Comparison of ENCODE assay signal across 1 cellular context in genomic region chr18:47163241-47163640, GRCh38.
TF ChIP-seq lines count a peak whose summit lies in the region.

No MANE protein-coding gene starts in this region.

TF ChIP-seq in WTC11, 78 proteins besides CTCF, POLR2A, EP300 and RAD21 (continued from another document):
- TF ChIP-seq, protein P1, sequence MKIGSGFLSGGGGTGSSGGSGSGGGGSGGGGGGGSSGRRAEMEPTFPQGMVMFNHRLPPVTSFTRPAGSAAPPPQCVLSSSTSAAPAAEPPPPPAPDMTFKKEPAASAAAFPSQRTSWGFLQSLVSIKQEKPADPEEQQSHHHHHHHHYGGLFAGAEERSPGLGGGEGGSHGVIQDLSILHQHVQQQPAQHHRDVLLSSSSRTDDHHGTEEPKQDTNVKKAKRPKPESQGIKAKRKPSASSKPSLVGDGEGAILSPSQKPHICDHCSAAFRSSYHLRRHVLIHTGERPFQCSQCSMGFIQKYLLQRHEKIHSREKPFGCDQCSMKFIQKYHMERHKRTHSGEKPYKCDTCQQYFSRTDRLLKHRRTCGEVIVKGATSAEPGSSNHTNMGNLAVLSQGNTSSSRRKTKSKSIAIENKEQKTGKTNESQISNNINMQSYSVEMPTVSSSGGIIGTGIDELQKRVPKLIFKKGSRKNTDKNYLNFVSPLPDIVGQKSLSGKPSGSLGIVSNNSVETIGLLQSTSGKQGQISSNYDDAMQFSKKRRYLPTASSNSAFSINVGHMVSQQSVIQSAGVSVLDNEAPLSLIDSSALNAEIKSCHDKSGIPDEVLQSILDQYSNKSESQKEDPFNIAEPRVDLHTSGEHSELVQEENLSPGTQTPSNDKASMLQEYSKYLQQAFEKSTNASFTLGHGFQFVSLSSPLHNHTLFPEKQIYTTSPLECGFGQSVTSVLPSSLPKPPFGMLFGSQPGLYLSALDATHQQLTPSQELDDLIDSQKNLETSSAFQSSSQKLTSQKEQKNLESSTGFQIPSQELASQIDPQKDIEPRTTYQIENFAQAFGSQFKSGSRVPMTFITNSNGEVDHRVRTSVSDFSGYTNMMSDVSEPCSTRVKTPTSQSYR (CRISPR knock-in tag; IDR thresholded peaks at IDR 0.05): no peak
- TF ChIP-seq MYBL2 (CRISPR knock-in tag; IDR thresholded peaks at IDR 0.05): no peak
- no peak for TF ChIP-seq ETV6 (CRISPR knock-in tag; IDR thresholded peaks at IDR 0.05)
- no peak for TF ChIP-seq ZSCAN18 (CRISPR knock-in tag; IDR thresholded peaks at IDR 0.05)
- no peak for TF ChIP-seq FOXJ3 (CRISPR knock-in tag; IDR thresholded peaks at IDR 0.05; ENCODE audit: borderline replicate concordance)
- TF ChIP-seq, protein P2, sequence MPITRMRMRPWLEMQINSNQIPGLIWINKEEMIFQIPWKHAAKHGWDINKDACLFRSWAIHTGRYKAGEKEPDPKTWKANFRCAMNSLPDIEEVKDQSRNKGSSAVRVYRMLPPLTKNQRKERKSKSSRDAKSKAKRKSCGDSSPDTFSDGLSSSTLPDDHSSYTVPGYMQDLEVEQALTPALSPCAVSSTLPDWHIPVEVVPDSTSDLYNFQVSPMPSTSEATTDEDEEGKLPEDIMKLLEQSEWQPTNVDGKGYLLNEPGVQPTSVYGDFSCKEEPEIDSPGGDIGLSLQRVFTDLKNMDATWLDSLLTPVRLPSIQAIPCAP (CRISPR knock-in tag; IDR thresholded peaks at IDR 0.05): no peak
- TF ChIP-seq NFATC4 (CRISPR knock-in tag; IDR thresholded peaks at IDR 0.05): no peak
- no peak for TF ChIP-seq PREB (CRISPR knock-in tag; IDR thresholded peaks at IDR 0.05; ENCODE audit: borderline replicate concordance)
